12 cellular contexts compared by ENCODE assay signal in the genomic region with DNA sequence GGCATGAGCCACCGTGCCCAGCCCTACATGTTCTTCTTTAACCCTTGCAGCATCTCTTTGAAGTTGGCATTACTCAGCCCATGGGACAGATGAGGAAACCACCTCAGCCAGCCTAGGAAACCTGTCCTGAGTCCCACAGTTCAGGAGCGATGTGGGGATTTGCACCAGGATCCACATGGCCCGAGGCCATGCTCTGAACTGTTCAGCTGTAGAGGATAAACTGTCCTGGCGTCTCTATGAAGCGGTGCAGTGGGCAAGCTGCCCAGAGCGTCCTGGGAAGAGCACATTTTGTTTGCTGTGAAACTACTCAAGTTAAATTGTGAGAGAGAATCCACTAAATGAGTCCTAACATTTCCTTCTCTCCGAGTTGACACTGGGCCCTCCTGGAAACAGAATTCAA.
DNase-seq lines count a peak whose midpoint lies in the region; ATAC-seq lines count a peak whose summit lies in the region.
"Had no signal": no experiment of that assay in that cellular context is flagged by ENCODE, and none has a peak within 500 bp of the region (broad histone marks: within the 10 kb centered on the region; RNA-seq: fewer than 3 reads in every experiment).

No MANE protein-coding gene starts in this region.

- no peak overlapping the region for H3K4me3 Mint-ChIP-seq in stimulated activated effector memory CD8-positive, alpha-beta T cell treated with anti-CD3 and anti-CD28 coated beads, Interleukin-12 subunit alpha, Interleukin-12 subunit beta, amount 100 ng/mL, for 72 hours
- no peak overlapping the region for H3K4me3 Mint-ChIP-seq in T-helper 2 cell treated with Interferon-gamma antibody and Interleukin-4, amounts not matched to agents 5 μg/mL and 100 μg/mL, for 36 hours
- H3K4me3 Mint-ChIP-seq: activated naive CD8-positive, alpha-beta T cell treated with anti-CD3 and anti-CD28 coated beads, Interleukin-2, amount 10 ng/mL, durations not matched to agents 7 days and 5 days had no signal

- no peaks in the 10 kb centered on the region for H3K36me3 Mint-ChIP-seq in stimulated activated effector memory CD8-positive, alpha-beta T cell treated with anti-CD3 and anti-CD28 coated beads, Interleukin-12 subunit alpha, Interleukin-12 subunit beta, amount 100 ng/mL, for 72 hours
- H3K36me3 Mint-ChIP-seq in T-helper 2 cell treated with Interferon-gamma antibody and Interleukin-4, amounts not matched to agents 5 μg/mL and 100 μg/mL, for 36 hours (ENCODE audit: low read depth): peaks cover 36% of the 10 kb centered on the region

- H3K27ac Mint-ChIP-seq in stimulated activated effector memory CD8-positive, alpha-beta T cell treated with anti-CD3 and anti-CD28 coated beads, Interleukin-12 subunit alpha, Interleukin-12 subunit beta, amount 100 ng/mL, for 72 hours: no peak overlapping the region
- no peak overlapping the region for H3K27ac Mint-ChIP-seq in T-helper 2 cell treated with Interferon-gamma antibody and Interleukin-4, amounts not matched to agents 5 μg/mL and 100 μg/mL, for 36 hours
- H3K27ac Mint-ChIP-seq: activated naive CD8-positive, alpha-beta T cell treated with anti-CD3 and anti-CD28 coated beads, Interleukin-2, amount 10 ng/mL, durations not matched to agents 7 days and 5 days had no signal

- no peaks in the 10 kb centered on the region for H3K27me3 Mint-ChIP-seq in T-helper 2 cell treated with Interferon-gamma antibody and Interleukin-4, amounts not matched to agents 5 μg/mL and 100 μg/mL, for 36 hours (ENCODE audit: low read depth)
- H3K27me3 Mint-ChIP-seq: activated naive CD8-positive, alpha-beta T cell treated with anti-CD3 and anti-CD28 coated beads, Interleukin-2, amount 10 ng/mL, durations not matched to agents 7 days and 5 days had no signal

- no peak for ATAC-seq in GM21423 (IDR thresholded peaks at IDR 0.05; ENCODE audit: unreplicated experiment)
- ATAC-seq in GM18867 (IDR thresholded peaks at IDR 0.05; ENCODE audit: unreplicated experiment): no peak
- ATAC-seq in stimulated activated effector memory CD8-positive, alpha-beta T cell treated with anti-CD3 and anti-CD28 coated beads, Interleukin-12 subunit alpha, Interleukin-12 subunit beta, amount 100 ng/mL, for 72 hours: no peak

- no peaks in the 10 kb centered on the region for H3K9me3 Mint-ChIP-seq in stimulated activated effector memory CD8-positive, alpha-beta T cell treated with anti-CD3 and anti-CD28 coated beads, Interleukin-12 subunit alpha, Interleukin-12 subunit beta, amount 100 ng/mL, for 72 hours
- no peaks in the 10 kb centered on the region for H3K9me3 Mint-ChIP-seq in T-helper 2 cell treated with Interferon-gamma antibody and Interleukin-4, amounts not matched to agents 5 μg/mL and 100 μg/mL, for 36 hours
- H3K9me3 Mint-ChIP-seq: activated naive CD8-positive, alpha-beta T cell treated with anti-CD3 and anti-CD28 coated beads, Interleukin-2, amount 10 ng/mL, durations not matched to agents 7 days and 5 days had no signal

- DNase-seq in DMS79 treated with DMSO at 0.1 percent for 48 hours (lab: John Stamatoyannopoulos, UW): peak; percentile 69
- peak; percentile 54 to 71 for DNase-seq in NCI-H446 (lab: John Stamatoyannopoulos, UW)
- peak; percentile 18 for DNase-seq in fibroblast of gingiva (ENCODE audit: low read depth)
- peak; percentile 17 for DNase-seq in myocyte (ENCODE audit: low read depth)
- no peak for DNase-seq in stimulated activated effector memory CD8-positive, alpha-beta T cell treated with anti-CD3 and anti-CD28 coated beads, Interleukin-12 subunit alpha, Interleukin-12 subunit beta, amount 100 ng/mL, for 72 hours (ENCODE audit: low spot score in 2 of 2)
- DNase-seq in T-helper 2 cell treated with Interferon-gamma antibody and Interleukin-4, amounts not matched to agents 5 μg/mL and 100 μg/mL, for 36 hours (ENCODE audit: low spot score): no peak
- DNase-seq: activated naive CD8-positive, alpha-beta T cell treated with anti-CD3 and anti-CD28 coated beads, Interleukin-2, amount 10 ng/mL, durations not matched to agents 7 days and 5 days; GF-D8; MM.1S; T-helper 9 cell had no signal

- H3K4me1 Mint-ChIP-seq in stimulated activated effector memory CD8-positive, alpha-beta T cell treated with anti-CD3 and anti-CD28 coated beads, Interleukin-12 subunit alpha, Interleukin-12 subunit beta, amount 100 ng/mL, for 72 hours: no peaks in the 10 kb centered on the region
- H3K4me1 Mint-ChIP-seq in T-helper 2 cell treated with Interferon-gamma antibody and Interleukin-4, amounts not matched to agents 5 μg/mL and 100 μg/mL, for 36 hours (ENCODE audit: low read depth): peaks cover 6% of the 10 kb centered on the region
- H3K4me1 Mint-ChIP-seq: activated naive CD8-positive, alpha-beta T cell treated with anti-CD3 and anti-CD28 coated beads, Interleukin-2, amount 10 ng/mL, durations not matched to agents 7 days and 5 days had no signal

Comparison
In these comparisons a context has a peak if more than half of its experiments do, and no peak if none do; other contexts are left out.
1. DNase-seq: peak in DMS79 treated with DMSO at 0.1 percent for 48 hours (single experiment), NCI-H446 (2 of 2), fibroblast of gingiva (single experiment) and myocyte (single experiment); none in stimulated activated effector memory CD8-positive, alpha-beta T cell treated with anti-CD3 and anti-CD28 coated beads, Interleukin-12 subunit alpha, Interleukin-12 subunit beta, amount 100 ng/mL, for 72 hours (0 of 2) and T-helper 2 cell treated with Interferon-gamma antibody and Interleukin-4, amounts not matched to agents 5 μg/mL and 100 μg/mL, for 36 hours (single experiment).